1 cellular context compared by ENCODE assay signal in genomic region chr1:170531758-170532657, GRCh38.
TF ChIP-seq lines count a peak whose summit lies in the region.

Gene GORAB, plus strand, starts transcription at chr1:170532166. Its CDS starts 58 bp downstream, at chr1:170532224.

TF ChIP-seq in GM12878, 131 proteins besides CTCF, POLR2A, EP300 and RAD21 (continued from another document and continues in another):
- TF ChIP-seq ATF2 (IDR thresholded peaks at IDR 0.05; ENCODE audit: low read length) (no peak; the same call in 1 of the 2 replicates), KLF5 (IDR thresholded peaks at IDR 0.05; ENCODE audit: partially characterized antibody) (peak; percentile 46), GATAD2B (conservative IDR thresholded peaks at IDR 0.05; ENCODE audit: low read depth) (peak; percentile 79), SIN3A (IDR thresholded peaks at IDR 0.05; ENCODE audit: low read depth, low read length) (peak; percentile 50; the same call in 1 of the 2 replicates), DPF2 (IDR thresholded peaks at IDR 0.05) (peak; percentile 36; the same call in 1 of the 2 replicates), ZNF217 (IDR thresholded peaks at IDR 0.05) (no peak), TBL1XR1 (IDR thresholded peaks at IDR 0.05; ENCODE audit: low read depth, low read length) (peak; percentile 82; the same call in 1 of the 2 replicates), RELB (IDR thresholded peaks at IDR 0.05; ENCODE audit: low read depth) (peak; percentile 97), CHD4 (IDR thresholded peaks at IDR 0.05) (no peak), MAX (IDR thresholded peaks at IDR 0.05; ENCODE audit: low read depth, low read length) (peak; percentile 69; the same call in 1 of the 2 replicates), IRF4 (IDR thresholded peaks at IDR 0.05; ENCODE audit: low read depth, low read length) (peak; percentile 44; the same call in 1 of the 2 replicates), FOXK2 (IDR thresholded peaks at IDR 0.05) (no peak), MTA3 (IDR thresholded peaks at IDR 0.05; ENCODE audit: borderline replicate concordance, low read length) (peak; percentile 82; the same call in 1 of the 2 replicates), CREB1 (IDR thresholded peaks at IDR 0.05; ENCODE audit: low read depth) (peak; percentile 26; the same call in 1 of the 2 replicates), USF2 (IDR thresholded peaks at IDR 0.05; ENCODE audit: borderline replicate concordance, low read depth, low read length) (no peak), SRF (IDR thresholded peaks at IDR 0.05; ENCODE audit: low read depth in 2 of 2, low read length in 2 of 2) (0 out of 4 replicates have a peak, but pooled peaks of 1 of the 2 experiments have one; percentile 1), USF1 (IDR thresholded peaks at IDR 0.05; ENCODE audit: borderline replicate concordance, extremely low read length, insufficient read depth, low read depth, low read length) (no peak), WRNIP1 (IDR thresholded peaks at IDR 0.05; ENCODE audit: borderline replicate concordance, low read depth, low read length) (0 out of 2 replicates have a peak, but pooled peaks have one; percentile 82), ZZZ3 (IDR thresholded peaks at IDR 0.05; ENCODE audit: control insufficient read depth, insufficient read length, low read depth) (no peak), ZBTB40 (IDR thresholded peaks at IDR 0.05; ENCODE audit: borderline replicate concordance) (peak; percentile 55; the same call in 1 of the 2 replicates), PAX8 (IDR thresholded peaks at IDR 0.05) (no peak), ZBTB33 (IDR thresholded peaks at IDR 0.05) (peak; percentile 80), RFX5 (IDR thresholded peaks at IDR 0.05; ENCODE audit: low read depth, low read length) (peak; percentile 54; the same call in 1 of the 2 replicates), ELK1 (IDR thresholded peaks at IDR 0.05; ENCODE audit: low read depth, low read length) (peak; percentile 71; the same call in 1 of the 2 replicates), IRF3 (IDR thresholded peaks at IDR 0.05) (no peak; the same call in 1 of the 2 replicates), MEF2A (IDR thresholded peaks at IDR 0.05; ENCODE audit: insufficient read depth, low read depth, low read length) (0 out of 2 replicates have a peak, but pooled peaks have one; percentile 54), TCF12 (IDR thresholded peaks at IDR 0.05; ENCODE audit: low read depth, low read length) (no peak), SMAD1 (IDR thresholded peaks at IDR 0.05; ENCODE audit: low read depth, partially characterized antibody) (peak; percentile 57), SREBF1 (IDR thresholded peaks at IDR 0.05; ENCODE audit: low read length) (no peak), NKRF (conservative IDR thresholded peaks at IDR 0.05) (0 out of 2 replicates have a peak, but pooled peaks have one; percentile 21), JUND (IDR thresholded peaks at IDR 0.05; ENCODE audit: low read depth, low read length) (0 out of 2 replicates have a peak, but pooled peaks have one; percentile 16), EZH2 (IDR thresholded peaks at IDR 0.05; ENCODE audit: borderline replicate concordance, control insufficient read depth, low read depth, low read length) (no peak), SP1 (IDR thresholded peaks at IDR 0.05; ENCODE audit: low read depth, low read length) (peak; percentile 3), E2F4 (IDR thresholded peaks at IDR 0.05; ENCODE audit: low read depth, low read length) (peak; percentile 32; the same call in 1 of the 2 replicates), RELA (IDR thresholded peaks at IDR 0.05; ENCODE audit: borderline replicate concordance, partially characterized antibody) (peak; percentile 55), ZBTB4 (CRISPR knock-in tag; IDR thresholded peaks at IDR 0.05) (no peak)
